In the genomic region with DNA sequence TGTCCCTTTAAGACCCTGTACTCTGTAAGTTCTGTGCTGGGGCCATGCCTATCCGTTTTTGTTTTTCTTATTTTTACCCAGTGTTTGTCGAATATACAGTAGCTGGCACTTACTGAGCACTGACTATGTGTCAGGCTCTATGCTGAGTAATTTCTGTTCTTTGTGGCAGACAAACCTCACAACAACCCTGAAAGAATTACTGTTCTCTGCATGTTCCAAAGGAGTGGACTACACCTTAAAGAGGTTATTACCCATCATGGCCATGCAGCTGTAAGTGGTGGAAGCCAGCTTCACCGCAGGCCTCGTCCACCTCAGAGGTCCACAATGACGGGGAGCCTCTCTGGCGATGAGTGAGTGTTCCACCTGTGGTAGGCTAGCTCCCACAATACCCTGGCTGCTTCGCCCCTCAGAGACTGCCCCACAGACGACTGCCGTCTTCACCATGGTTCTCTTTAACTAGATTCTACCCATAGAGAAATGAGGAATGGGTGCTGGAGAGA, we compare ENCODE assay signal across 15 cellular contexts. TPM values are rescaled to one million over a fixed set of nuclear protein-coding genes. Genes with fewer than 3 reads are reported as not detected.
A peak's percentile ranks its signal among the peaks of the same experiment; 100 is the strongest.
DNase-seq lines count a peak whose midpoint lies in the region; ATAC-seq lines count a peak whose summit lies in the region.
"Had no signal": no experiment of that assay in that cellular context is flagged by ENCODE, and none has a peak within 500 bp of the region (broad histone marks: within the 10 kb centered on the region; RNA-seq: fewer than 3 reads in every experiment).

No MANE protein-coding gene starts in this region.

- CTCF ChIA-PET in activated CD4-positive, alpha-beta memory T cell treated with anti-CD3 and anti-CD28 coated beads for 36 hours (lab: Charles Lee) = interaction anchor here (0.7 to 2.9 kb wide), 3 partner anchors 58 to 408 kb away, joined by 3 to 21 read pairs (median 6); no protein-coding TSS in a partner anchor
- CTCF ChIA-PET in activated CD4-positive, alpha-beta memory T cell treated with anti-CD3 and anti-CD28 coated beads, Interleukin-2, amount 10 ng/mL, durations not matched to agents 7 days and 5 days (lab: Charles Lee) = interaction anchor here (0.9 to 1.7 kb wide), 3 partner anchors 48 to 67 kb away, joined by 3 to 5 read pairs (median 3); no protein-coding TSS in a partner anchor

- H3K4me1 Mint-ChIP-seq in activated CD4-positive, alpha-beta memory T cell treated with anti-CD3 and anti-CD28 coated beads for 36 hours (ENCODE audit: low read depth) = peaks cover 47% of the 10 kb centered on the region
- peaks cover 41% of the 10 kb centered on the region for H3K4me1 Mint-ChIP-seq in activated CD4-positive, alpha-beta memory T cell treated with anti-CD3 and anti-CD28 coated beads, Interleukin-2, amount 10 ng/mL, durations not matched to agents 7 days and 5 days
- peaks cover 59% of the 10 kb centered on the region for H3K4me1 Mint-ChIP-seq in stimulated activated memory B cell treated with anti-CD40 and anti-IgM and Interleukin-4, amounts not matched to agents 10 μg/mL and 1 μg/mL and 100 μg/mL, for 72 hours

- peak; percentile 39 for ATAC-seq in GM21390 (IDR thresholded peaks at IDR 0.05; ENCODE audit: unreplicated experiment)
- ATAC-seq in HG03095 (IDR thresholded peaks at IDR 0.05; ENCODE audit: unreplicated experiment) = peak; percentile 44
- peak; percentile 68 for ATAC-seq in stimulated activated memory B cell treated with anti-CD40 and anti-IgM and Interleukin-4, amounts not matched to agents 10 μg/mL and 1 μg/mL and 100 μg/mL, for 72 hours
- ATAC-seq: SK-N-SH treated with all-trans-retinoic acid at 6 μM for 48 hours had no signal

- H3K36me3 Mint-ChIP-seq in activated CD4-positive, alpha-beta memory T cell treated with anti-CD3 and anti-CD28 coated beads for 36 hours = no peaks in the 10 kb centered on the region
- H3K36me3 Mint-ChIP-seq in activated CD4-positive, alpha-beta memory T cell treated with anti-CD3 and anti-CD28 coated beads, Interleukin-2, amount 10 ng/mL, durations not matched to agents 7 days and 5 days (ENCODE audit: low read depth) = no peaks in the 10 kb centered on the region
- no peaks in the 10 kb centered on the region for H3K36me3 Mint-ChIP-seq in stimulated activated memory B cell treated with anti-CD40 and anti-IgM and Interleukin-4, amounts not matched to agents 10 μg/mL and 1 μg/mL and 100 μg/mL, for 72 hours
- H3K36me3 Mint-ChIP-seq: CD4-positive, alpha-beta memory T cell; mesothelial cell of epicardium had no signal

- H3K9me3 Mint-ChIP-seq in activated CD4-positive, alpha-beta memory T cell treated with anti-CD3 and anti-CD28 coated beads for 36 hours = no peaks in the 10 kb centered on the region
- no peaks in the 10 kb centered on the region for H3K9me3 Mint-ChIP-seq in activated CD4-positive, alpha-beta memory T cell treated with anti-CD3 and anti-CD28 coated beads, Interleukin-2, amount 10 ng/mL, durations not matched to agents 7 days and 5 days
- no peaks in the 10 kb centered on the region for H3K9me3 Mint-ChIP-seq in stimulated activated memory B cell treated with anti-CD40 and anti-IgM and Interleukin-4, amounts not matched to agents 10 μg/mL and 1 μg/mL and 100 μg/mL, for 72 hours
- H3K9me3 Mint-ChIP-seq: activated T-helper 1 cell treated with anti-CD3 and anti-CD28 coated beads, Interleukin-12 subunit alpha, Interleukin-12 subunit beta, Interleukin-2, Interleukin-4 antibody, amounts not matched to agents 30 ng/mL and 10 ng/mL and 1 ng/mL, durations not matched to agents 14 hours and 24 hours and 36 hours; mesothelial cell of epicardium had no signal

- no peak overlapping the region for H3K4me3 Mint-ChIP-seq in activated CD4-positive, alpha-beta memory T cell treated with anti-CD3 and anti-CD28 coated beads for 36 hours
- no peak overlapping the region for H3K4me3 Mint-ChIP-seq in activated CD4-positive, alpha-beta memory T cell treated with anti-CD3 and anti-CD28 coated beads, Interleukin-2, amount 10 ng/mL, durations not matched to agents 7 days and 5 days
- H3K4me3 Mint-ChIP-seq in stimulated activated memory B cell treated with anti-CD40 and anti-IgM and Interleukin-4, amounts not matched to agents 10 μg/mL and 1 μg/mL and 100 μg/mL, for 72 hours = no peak overlapping the region
- H3K4me3 Mint-ChIP-seq: activated T-helper 1 cell treated with anti-CD3 and anti-CD28 coated beads, Interleukin-12 subunit alpha, Interleukin-12 subunit beta, Interleukin-2, Interleukin-4 antibody, amounts not matched to agents 30 ng/mL and 10 ng/mL and 1 ng/mL, durations not matched to agents 14 hours and 24 hours and 36 hours; CD4-positive, alpha-beta memory T cell; mesothelial cell of epicardium had no signal

- no peak overlapping the region for H3K27ac Mint-ChIP-seq in activated CD4-positive, alpha-beta memory T cell treated with anti-CD3 and anti-CD28 coated beads for 36 hours
- H3K27ac Mint-ChIP-seq in activated CD4-positive, alpha-beta memory T cell treated with anti-CD3 and anti-CD28 coated beads, Interleukin-2, amount 10 ng/mL, durations not matched to agents 7 days and 5 days = no peak overlapping the region
- H3K27ac Mint-ChIP-seq in stimulated activated memory B cell treated with anti-CD40 and anti-IgM and Interleukin-4, amounts not matched to agents 10 μg/mL and 1 μg/mL and 100 μg/mL, for 72 hours = peak overlapping the region; percentile 85
- H3K27ac Mint-ChIP-seq: activated T-helper 1 cell treated with anti-CD3 and anti-CD28 coated beads, Interleukin-12 subunit alpha, Interleukin-12 subunit beta, Interleukin-2, Interleukin-4 antibody, amounts not matched to agents 30 ng/mL and 10 ng/mL and 1 ng/mL, durations not matched to agents 14 hours and 24 hours and 36 hours; mesothelial cell of epicardium had no signal

- intact Hi-C loops in activated CD4-positive, alpha-beta memory T cell treated with anti-CD3 and anti-CD28 coated beads for 36 hours (cut with micrococcal nuclease) = loop anchor here (5.0 to 10.0 kb wide), 4 partner anchors 38 to 1521 kb away; no protein-coding TSS in a partner anchor

- H3K27me3 Mint-ChIP-seq in activated CD4-positive, alpha-beta memory T cell treated with anti-CD3 and anti-CD28 coated beads for 36 hours = no peaks in the 10 kb centered on the region
- H3K27me3 Mint-ChIP-seq in activated CD4-positive, alpha-beta memory T cell treated with anti-CD3 and anti-CD28 coated beads, Interleukin-2, amount 10 ng/mL, durations not matched to agents 7 days and 5 days = no peaks in the 10 kb centered on the region
- no peaks in the 10 kb centered on the region for H3K27me3 Mint-ChIP-seq in stimulated activated memory B cell treated with anti-CD40 and anti-IgM and Interleukin-4, amounts not matched to agents 10 μg/mL and 1 μg/mL and 100 μg/mL, for 72 hours
- H3K27me3 Mint-ChIP-seq: CD4-positive, alpha-beta memory T cell had no signal

- DNase-seq in activated CD4-positive, alpha-beta memory T cell treated with anti-CD3 and anti-CD28 coated beads for 36 hours = peak; percentile 40
- no peak for DNase-seq in activated CD4-positive, alpha-beta memory T cell treated with anti-CD3 and anti-CD28 coated beads, Interleukin-2, amount 10 ng/mL, durations not matched to agents 7 days and 5 days
- DNase-seq in NCI-H2171 (lab: John Stamatoyannopoulos, UW) = no peak
- DNase-seq in NCI-H510A (lab: John Stamatoyannopoulos, UW) = no peak
- no peak for DNase-seq in NAMALWA (ENCODE audit: low spot score)
- DNase-seq: CD4-positive, alpha-beta memory T cell; H7; NCI-H2029; WERI-Rb-1 had no signal

- POLR2A ChIA-PET in activated CD4-positive, alpha-beta memory T cell treated with anti-CD3 and anti-CD28 coated beads for 36 hours (lab: Charles Lee) = interaction anchor here (0.6 kb wide), 1 partner anchor 680 kb away, joined by 4 read pairs; no protein-coding TSS in a partner anchor
- POLR2A ChIA-PET in activated CD4-positive, alpha-beta memory T cell treated with anti-CD3 and anti-CD28 coated beads, Interleukin-2, amount 10 ng/mL, durations not matched to agents 7 days and 5 days (lab: Charles Lee) = interaction anchor here (0.7 to 2.0 kb wide), 3 partner anchors 9 to 305 kb away, joined by 3 to 7 read pairs (median 3); a partner anchor contains a TSS

RNA-seq across cellular contexts. Expression of a gene that starts 30.1 kb away (rescaled TPM):
- not detected for total RNA-seq in activated CD4-positive, alpha-beta memory T cell treated with anti-CD3 and anti-CD28 coated beads for 36 hours
- total RNA-seq in activated CD4-positive, alpha-beta memory T cell treated with anti-CD3 and anti-CD28 coated beads, Interleukin-2, amount 10 ng/mL, durations not matched to agents 7 days and 5 days = under 1 TPM in 1 of 2 experiments, not detected in 1; 0.03 TPM
- total RNA-seq: activated T-helper 1 cell treated with anti-CD3 and anti-CD28 coated beads, Interleukin-12 subunit alpha, Interleukin-12 subunit beta, Interleukin-2, Interleukin-4 antibody, amounts not matched to agents 30 ng/mL and 10 ng/mL and 1 ng/mL, durations not matched to agents 14 hours and 24 hours and 36 hours; CD4-positive, alpha-beta memory T cell had no signal

RNA-seq across cellular contexts. Expression of a gene that starts 46.6 kb away (rescaled TPM):
- 10 to 100 TPM; 89.5 to 92.2 TPM for total RNA-seq in activated CD4-positive, alpha-beta memory T cell treated with anti-CD3 and anti-CD28 coated beads for 36 hours
- 10 to 100 TPM; 81.0 to 83.0 TPM for total RNA-seq in activated CD4-positive, alpha-beta memory T cell treated with anti-CD3 and anti-CD28 coated beads, Interleukin-2, amount 10 ng/mL, durations not matched to agents 7 days and 5 days
